8 cellular contexts compared by ENCODE assay signal in the genomic region with DNA sequence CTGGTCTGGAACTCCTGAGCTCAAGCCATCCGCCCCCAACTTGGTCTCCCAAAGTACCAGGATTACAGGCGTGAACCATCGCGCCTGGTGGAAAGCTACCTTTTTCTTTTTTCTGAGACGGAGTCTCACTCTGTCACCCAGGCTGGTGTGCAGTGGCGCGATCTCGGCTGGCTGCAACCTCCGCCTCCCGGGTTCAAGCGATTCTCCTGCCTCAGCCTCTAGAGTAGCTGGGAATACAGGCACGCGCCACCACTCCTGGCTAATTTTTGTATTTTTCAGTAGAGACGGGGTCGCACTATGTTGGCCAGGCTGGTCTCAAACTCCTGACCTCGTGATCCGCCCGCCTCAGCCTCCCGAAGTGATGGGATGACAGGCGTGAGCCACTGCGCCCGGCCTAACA. TPM values are rescaled to one million over a fixed set of nuclear protein-coding genes. Genes with fewer than 3 reads are reported as not detected.
DNase-seq lines count a peak whose midpoint lies in the region; TF ChIP-seq lines count a peak whose summit lies in the region.
"Not testable (repeated sequence)": the region's sequence is repeated elsewhere in the genome, so short reads cannot be mapped to it uniquely, and the experiment has no call there.
"Had no signal": no experiment of that assay in that cellular context is flagged by ENCODE, and none has a peak within 500 bp of the region (broad histone marks: within the 10 kb centered on the region; RNA-seq: fewer than 3 reads in every experiment).

No MANE protein-coding gene starts in this region.

- not testable (repeated sequence) for H3K9me3 Mint-ChIP-seq in activated CD4-positive, alpha-beta T cell treated with anti-CD3 and anti-CD28 coated beads, Interleukin-2, amount 10 ng/mL, durations not matched to agents 24 days and 14 days; stimulated activated naive CD8-positive, alpha-beta T cell treated with anti-CD3 and anti-CD28 coated beads, Interleukin-15, Interleukin-2, amounts not matched to agents 100 ng/mL and 50 ng/mL, for 24 hours

- TF ChIP-seq CTCF in HFF-Myc (IDR thresholded peaks at IDR 0.05; ENCODE audit: low read depth, low read length, missing control alignments); left ventricle myocardium inferior (IDR thresholded peaks at IDR 0.05; ENCODE audit: borderline replicate concordance): not testable (repeated sequence)

- peaks cover 23% of the 10 kb centered on the region for H3K4me1 ChIP-seq in left ventricle myocardium inferior

- peaks cover 30% of the 10 kb centered on the region for H3K36me3 Mint-ChIP-seq in activated CD4-positive, alpha-beta T cell treated with anti-CD3 and anti-CD28 coated beads, Interleukin-2, amount 10 ng/mL, durations not matched to agents 24 days and 14 days (ENCODE audit: low read depth)
- peaks cover 25% of the 10 kb centered on the region for H3K36me3 Mint-ChIP-seq in stimulated activated naive CD8-positive, alpha-beta T cell treated with anti-CD3 and anti-CD28 coated beads, Interleukin-15, Interleukin-2, amounts not matched to agents 100 ng/mL and 50 ng/mL, for 24 hours (ENCODE audit: low read depth)

- H3K27ac Mint-ChIP-seq in activated CD4-positive, alpha-beta T cell treated with anti-CD3 and anti-CD28 coated beads, Interleukin-2, amount 10 ng/mL, durations not matched to agents 24 days and 14 days, result peak overlapping the region; percentile 15
- not testable (repeated sequence) for H3K27ac Mint-ChIP-seq in stimulated activated naive CD8-positive, alpha-beta T cell treated with anti-CD3 and anti-CD28 coated beads, Interleukin-15, Interleukin-2, amounts not matched to agents 100 ng/mL and 50 ng/mL, for 24 hours

- not testable (repeated sequence) for H3K4me1 Mint-ChIP-seq in activated CD4-positive, alpha-beta T cell treated with anti-CD3 and anti-CD28 coated beads, Interleukin-2, amount 10 ng/mL, durations not matched to agents 24 days and 14 days
- peaks cover 16% of the 10 kb centered on the region for H3K4me1 Mint-ChIP-seq in stimulated activated naive CD8-positive, alpha-beta T cell treated with anti-CD3 and anti-CD28 coated beads, Interleukin-15, Interleukin-2, amounts not matched to agents 100 ng/mL and 50 ng/mL, for 24 hours (ENCODE audit: low read depth)

- peaks cover 37% of the 10 kb centered on the region for H3K36me3 ChIP-seq in left ventricle myocardium inferior

- not testable (repeated sequence) for H3K27me3 ChIP-seq in left ventricle myocardium inferior (ENCODE audit: low read depth)

- H3K9me3 ChIP-seq in left ventricle myocardium inferior (replicated peaks), result not testable (repeated sequence)

- H3K4me3 Mint-ChIP-seq in activated CD4-positive, alpha-beta T cell treated with anti-CD3 and anti-CD28 coated beads, Interleukin-2, amount 10 ng/mL, durations not matched to agents 24 days and 14 days, result peak overlapping the region; percentile 62
- peak overlapping the region; percentile 85 for H3K4me3 Mint-ChIP-seq in stimulated activated naive CD8-positive, alpha-beta T cell treated with anti-CD3 and anti-CD28 coated beads, Interleukin-15, Interleukin-2, amounts not matched to agents 100 ng/mL and 50 ng/mL, for 24 hours

- not testable (repeated sequence) for H3K27ac ChIP-seq in left ventricle myocardium inferior (replicated peaks)

- H3K27me3 Mint-ChIP-seq in activated CD4-positive, alpha-beta T cell treated with anti-CD3 and anti-CD28 coated beads, Interleukin-2, amount 10 ng/mL, durations not matched to agents 24 days and 14 days; stimulated activated naive CD8-positive, alpha-beta T cell treated with anti-CD3 and anti-CD28 coated beads, Interleukin-15, Interleukin-2, amounts not matched to agents 100 ng/mL and 50 ng/mL, for 24 hours: not testable (repeated sequence)

- intact Hi-C loops in activated CD4-positive, alpha-beta T cell treated with anti-CD3 and anti-CD28 coated beads, Interleukin-2, amount 10 ng/mL, durations not matched to agents 24 days and 14 days (cut with micrococcal nuclease), result loop anchor here (2.0 kb wide), 1 partner anchor 17 kb away; a partner anchor contains a TSS
- intact Hi-C loops in left ventricle myocardium inferior (cut with micrococcal nuclease), result not testable (repeated sequence)

- H3K4me3 ChIP-seq in HFF-Myc (replicated peaks; ENCODE audit: low read depth, low read length) (peak overlapping the region; percentile 84), left ventricle myocardium inferior (peak overlapping the region; percentile 77)

- not testable (repeated sequence) for DNase-seq in HFF-Myc (ENCODE audit: extremely low read depth, low read depth); activated CD4-positive, alpha-beta T cell treated with anti-CD3 and anti-CD28 coated beads, Interleukin-2, amount 10 ng/mL, durations not matched to agents 24 days and 14 days; left ventricle myocardium inferior

RNA-seq across cellular contexts. Expression of a gene that starts 1.0 kb away (rescaled TPM):
- total RNA-seq in activated CD4-positive, alpha-beta T cell treated with anti-CD3 and anti-CD28 coated beads, Interleukin-2, amount 10 ng/mL, durations not matched to agents 24 days and 14 days, result 12.4 and 12.9 TPM in 2 replicates
- total RNA-seq in left ventricle myocardium inferior, result 1.8 TPM

RNA-seq across cellular contexts. Expression of a gene that starts 9.6 kb away (rescaled TPM):
- not detected in 2 replicates for total RNA-seq in activated CD4-positive, alpha-beta T cell treated with anti-CD3 and anti-CD28 coated beads, Interleukin-2, amount 10 ng/mL, durations not matched to agents 24 days and 14 days
- not detected for total RNA-seq in left ventricle myocardium inferior
- total RNA-seq: body of pancreas; mesenteric fat pad; right lobe of liver; T-helper 2 cell treated with Interferon-gamma antibody and Interleukin-4, amounts not matched to agents 100 ng/mL and 5 ng/mL, for 36 hours had no signal

RNA-seq across cellular contexts. Expression of a gene that starts 15.7 kb away (rescaled TPM):
- 138 and 155 TPM in 2 replicates for total RNA-seq in activated CD4-positive, alpha-beta T cell treated with anti-CD3 and anti-CD28 coated beads, Interleukin-2, amount 10 ng/mL, durations not matched to agents 24 days and 14 days
- 50.8 TPM for total RNA-seq in left ventricle myocardium inferior

RNA-seq across cellular contexts. Expression of a gene that starts 26.3 kb away (rescaled TPM):
- 153 and 163 TPM in 2 replicates for total RNA-seq in activated CD4-positive, alpha-beta T cell treated with anti-CD3 and anti-CD28 coated beads, Interleukin-2, amount 10 ng/mL, durations not matched to agents 24 days and 14 days
- 33.1 TPM for total RNA-seq in left ventricle myocardium inferior

RNA-seq across cellular contexts. Expression of a gene that starts 30.8 kb away (rescaled TPM):
- total RNA-seq in activated CD4-positive, alpha-beta T cell treated with anti-CD3 and anti-CD28 coated beads, Interleukin-2, amount 10 ng/mL, durations not matched to agents 24 days and 14 days, result 21.7 and 27.1 TPM in 2 replicates
- total RNA-seq in left ventricle myocardium inferior, result 8.4 TPM
